In the genomic region with DNA sequence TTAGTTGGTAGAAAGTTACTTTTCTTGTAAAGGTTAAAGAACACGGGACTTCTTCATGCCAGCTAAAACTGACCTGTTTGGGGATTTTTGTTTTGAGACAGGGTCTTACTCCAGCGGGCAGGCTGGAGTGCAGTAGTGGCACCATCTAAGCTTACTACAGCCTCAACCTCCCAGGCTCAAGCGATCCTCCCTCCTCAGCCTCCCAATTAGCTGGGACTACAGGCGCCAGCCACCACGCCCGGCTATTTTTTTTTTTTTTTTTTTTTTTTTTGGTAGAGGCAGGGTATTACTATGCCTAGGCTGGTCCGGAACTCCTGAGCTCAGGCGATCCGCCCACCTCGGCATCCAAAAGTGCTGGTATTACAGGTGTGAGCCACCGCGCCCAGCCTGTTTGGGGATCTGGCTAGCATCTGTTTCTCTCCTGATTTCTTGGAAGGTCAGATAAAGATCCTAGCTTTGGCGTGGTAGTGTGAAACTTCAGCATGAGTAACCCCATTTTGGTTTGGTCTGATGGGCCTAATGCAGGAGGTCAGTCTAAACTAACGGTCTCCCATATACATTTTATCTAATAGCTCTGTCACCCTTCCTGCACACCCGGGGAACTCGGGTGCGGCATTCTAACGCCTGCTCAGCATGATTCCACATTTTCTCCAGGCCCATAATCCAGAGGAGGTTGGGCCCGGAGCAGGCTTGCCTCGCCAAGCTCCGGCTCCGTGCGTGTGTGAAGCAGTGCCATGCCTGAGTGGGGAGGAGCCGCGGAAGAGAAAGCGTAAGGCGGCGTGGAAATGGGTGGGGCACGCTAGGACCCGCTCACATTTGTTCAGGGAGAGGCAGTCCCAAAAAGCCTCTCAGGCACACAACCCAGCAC, we compare ENCODE assay signal across 8 cellular contexts. TPM values are rescaled to one million over a fixed set of nuclear protein-coding genes. Genes with fewer than 3 reads are reported as not detected.
A peak's percentile ranks its signal among the peaks of the same experiment; 100 is the strongest.
DNase-seq lines count a peak whose midpoint lies in the region; FAIRE-seq and TF ChIP-seq lines count a peak whose summit lies in the region.

No MANE protein-coding gene starts in this region.

- no CpG with 5 or more reads among the region's 30 CpGs for whole genome bisulfite sequencing in H9 (ENCODE audit: extremely low coverage, insufficient read length, low lambda C conversion rate)

- peaks cover 3% of the 10 kb centered on the region; the same call in 1 of the 2 replicates for H3K27me3 Mint-ChIP-seq in H9 (ENCODE audit: low read depth)

- no peak overlapping the region for H2AFZ ChIP-seq in H9 (ENCODE audit: low read length)

- peaks cover 5% of the 10 kb centered on the region for H3K23me2 ChIP-seq in H9 (ENCODE audit: insufficient read length, low read depth, low read length, poor library complexity, severe bottlenecking)

- no peak overlapping the region for H2BK12ac ChIP-seq in H9 (ENCODE audit: insufficient read length, low read depth, low read length)

- H3K79me2 ChIP-seq in H9 (ENCODE audit: insufficient read depth, low read length), result peaks cover 19% of the 10 kb centered on the region; the same call in 1 of the 2 replicates

- peaks cover 35 to 42% of the 10 kb centered on the region in 2 experiments for H3K4me1 Mint-ChIP-seq in H9

- H3K14ac ChIP-seq in H9 (ENCODE audit: insufficient read depth, low read length), result peak overlapping the region; percentile 88

- no peak overlapping the region for H3K4ac ChIP-seq in H9 (ENCODE audit: low read depth, low read length)

- no peaks in the 10 kb centered on the region for H4K20me1 ChIP-seq in H9 (ENCODE audit: control insufficient read depth, insufficient read depth, insufficient read length)

- no peak for FAIRE-seq in bronchial epithelial cell (lab: Jason Lieb, UNC)

- H3T11ph ChIP-seq in H9 (ENCODE audit: low read length), result no peak overlapping the region

- no peak overlapping the region for H2BK15ac ChIP-seq in H9 (ENCODE audit: low read depth, low read length)

- H3K4me3 ChIP-seq in GM12865 (ENCODE audit: low read depth, low read length), result peak overlapping the region; percentile 79
- peak overlapping the region; percentile 84 for H3K4me3 ChIP-seq in bronchial epithelial cell (ENCODE audit: low read depth, low read length)
- H3K4me3 ChIP-seq in kidney epithelial cell (ENCODE audit: low read depth, low read length), result peak overlapping the region; percentile 94

- H3K56ac ChIP-seq in H9 (ENCODE audit: insufficient read length, low read depth, low read length), result no peak overlapping the region

- H3K27me3 ChIP-seq in H9 (ENCODE audit: insufficient read depth, low read length) (no peaks in the 10 kb centered on the region), bronchial epithelial cell (ENCODE audit: control insufficient read depth, insufficient read depth, low read length) (no peaks in the 10 kb centered on the region), kidney epithelial cell (ENCODE audit: control insufficient read depth, insufficient read depth, low read length) (no peaks in the 10 kb centered on the region)

- peaks cover 17% of the 10 kb centered on the region for H3K4me1 ChIP-seq in H9 (ENCODE audit: insufficient read depth, low read length)

- H3K18ac ChIP-seq in H9 (ENCODE audit: insufficient read length, low read depth, low read length), result peak overlapping the region; percentile 36

- H3K4me3 Mint-ChIP-seq in H9, result peak overlapping the region; percentile 87 to 94

- H3K36me3 ChIP-seq in bronchial epithelial cell (ENCODE audit: control insufficient read depth, insufficient read depth, low read length) (peaks cover 6% of the 10 kb centered on the region), kidney epithelial cell (ENCODE audit: control insufficient read depth, insufficient read depth, low read length) (no peaks in the 10 kb centered on the region)

- peak; percentile 88 for DNase-seq in GM12865 (ENCODE audit: low read depth)
- DNase-seq in H9, result no peak
- DNase-seq in M059J (ENCODE audit: low read depth), result peak; percentile 72
- no peak for DNase-seq in bronchial epithelial cell (ENCODE audit: low read depth)
- DNase-seq in kidney epithelial cell (ENCODE audit: low read depth), result no peak
- peak; percentile 53 to 66 for DNase-seq in stimulated activated CD4-positive, alpha-beta T cell treated with anti-CD3 and anti-CD28 coated beads, Interleukin-15, amount 100 ng/mL, for 48 hours (ENCODE audit: low read depth in 2 of 2)
- no peak for DNase-seq in NCI-H1930 (lab: John Stamatoyannopoulos, UW)

- H2AK5ac ChIP-seq in H9 (ENCODE audit: insufficient read length, low read length), result no peak overlapping the region

- H4K5ac ChIP-seq in H9 (ENCODE audit: insufficient read length, low read depth, low read length), result no peak overlapping the region

- H2BK5ac ChIP-seq in H9 (ENCODE audit: insufficient read length, low read length), result no peak overlapping the region

- H3K27ac Mint-ChIP-seq in H9, result peak overlapping the region; percentile 93 to 98 (median 97)

- no peaks in the 10 kb centered on the region for H3K9me3 ChIP-seq in H9 (ENCODE audit: control insufficient read depth, low read depth, low read length)

- peak overlapping the region; percentile 40 for H3K9ac ChIP-seq in H9 (ENCODE audit: extremely low read depth, insufficient read length, low read length)

- H3K79me1 ChIP-seq in H9 (ENCODE audit: insufficient read depth, low read depth, low read length, poor library complexity, severe bottlenecking), result no peaks in the 10 kb centered on the region

- H2BK20ac ChIP-seq in H9 (ENCODE audit: low read depth, low read length, poor library complexity, severe bottlenecking), result no peak overlapping the region

- H3K36me3 Mint-ChIP-seq in H9 (ENCODE audit: insufficient read depth in 1 of 3, low read depth in 3 of 3), result peaks cover 26 to 34% (median 33%) of the 10 kb centered on the region in 3 experiments

- TF ChIP-seq CTCF in GM12865 (IDR thresholded peaks at IDR 0.05; ENCODE audit: insufficient read depth, low read depth, low read length, missing control alignments) (no peak), H9 (conservative IDR thresholded peaks at IDR 0.05) (no peak), VCaP (conservative IDR thresholded peaks at IDR 0.05) (no peak), bronchial epithelial cell (IDR thresholded peaks at IDR 0.05; ENCODE audit: insufficient read depth, low read length, severe bottlenecking) (no peak), kidney epithelial cell (IDR thresholded peaks at IDR 0.05; ENCODE audit: insufficient read depth, low read length, poor library complexity, severe bottlenecking) (no peak)

- no peak overlapping the region for H4K91ac ChIP-seq in H9 (ENCODE audit: insufficient read length, low read depth, low read length)

- peak overlapping the region; percentile 73 for H3K4me2 ChIP-seq in H9 (ENCODE audit: insufficient read depth, insufficient read length, low read length)

- no peak overlapping the region for H3K27ac ChIP-seq in H9 (ENCODE audit: insufficient read length, low read depth, low read length)
- peak overlapping the region; percentile 98 for H3K27ac ChIP-seq in VCaP

- H3K23ac ChIP-seq in H9 (ENCODE audit: insufficient read length, low read depth, low read length), result no peak overlapping the region

- no peak overlapping the region for H2BK120ac ChIP-seq in H9 (ENCODE audit: low read depth, low read length, poor library complexity, severe bottlenecking)

- H3K9me3 Mint-ChIP-seq in H9, result peaks cover 0 to 3% of the 10 kb centered on the region in 2 experiments; a peak in 1 of 5 replicates

- H4K8ac ChIP-seq in H9 (replicated peaks; ENCODE audit: insufficient read length, low read depth, low read length), result no peak overlapping the region

RNA-seq across cellular contexts. Expression of gene VDAC2, which starts 1.0 kb away (rescaled TPM):
- total RNA-seq in H9 (2021) (264 and 271 TPM in 2 replicates), bronchial epithelial cell (144 and 270 TPM in 2 replicates), kidney epithelial cell (188 and 251 TPM in 2 replicates)
- total RNA-seq in M059J (2014; rRNA removed; shearing (Covaris generic)), result 185 and 226 TPM in 2 replicates

RNA-seq across cellular contexts. Expression of gene COMTD1, which starts 26.2 kb away (rescaled TPM):
- total RNA-seq in H9 (2021), result 28.3 and 29.9 TPM in 2 replicates
- 5.6 and 16.4 TPM in 2 replicates for total RNA-seq in M059J (2014; rRNA removed; shearing (Covaris generic))
- 11.8 and 21.6 TPM in 2 replicates for total RNA-seq in bronchial epithelial cell
- 22.0 and 35.9 TPM in 2 replicates for total RNA-seq in kidney epithelial cell

Comparison
In these comparisons a context has a peak if more than half of its experiments do, and no peak if none do; other contexts are left out.
1. DNase-seq: peak in GM12865 (single experiment), M059J (single experiment) and stimulated activated CD4-positive, alpha-beta T cell treated with anti-CD3 and anti-CD28 coated beads, Interleukin-15, amount 100 ng/mL, for 48 hours (2 of 2); none in H9 (single experiment), bronchial epithelial cell (single experiment), kidney epithelial cell (single experiment) and NCI-H1930 (0 of 2).
2. Peak in every context shown above with its lines, with median percentiles within 50 percentile points of each other: H3K4me3 ChIP-seq.